ENCODE assay signal across 29 cellular contexts in the genomic region with DNA sequence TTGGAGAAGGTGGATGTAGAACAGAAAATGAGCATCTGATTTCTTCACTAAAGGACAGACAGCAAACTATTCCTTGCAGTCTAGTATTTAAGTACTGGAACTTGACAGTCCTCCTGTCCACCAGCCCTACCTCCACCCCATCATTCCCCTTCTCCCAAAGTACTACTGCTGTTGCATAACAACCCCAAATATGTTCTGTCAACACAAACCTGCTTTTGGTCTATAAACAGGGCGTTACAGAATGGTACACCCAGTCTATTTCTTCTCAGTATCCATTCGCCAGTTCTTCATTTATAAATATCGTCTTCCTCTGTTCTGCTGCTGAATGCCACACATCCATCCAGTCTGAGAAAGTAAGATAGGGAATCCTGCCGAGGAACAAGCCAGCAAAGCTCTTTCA. TPM values are rescaled to one million over a fixed set of nuclear protein-coding genes. Genes with fewer than 3 reads are reported as not detected.
DNase-seq lines count a peak whose midpoint lies in the region; ATAC-seq, FAIRE-seq and TF ChIP-seq lines count a peak whose summit lies in the region.
"Had no signal": no experiment of that assay in that cellular context is flagged by ENCODE, and none has a peak within 500 bp of the region (broad histone marks: within the 10 kb centered on the region; RNA-seq: fewer than 3 reads in every experiment).

No MANE protein-coding gene starts in this region.

- 43% methylated on average over 4 of the region's 4 CpGs for WGBS in liver
- 97% methylated on average over 4 of the region's 4 CpGs for WGBS in HepG2 (ENCODE audit: low lambda C conversion rate)
- WGBS in right lobe of liver (ENCODE audit: insufficient coverage, low coverage, low lambda C conversion rate, missing lambda C conversion rate) = 46% methylated on average over 4 of the region's 4 CpGs

- H3K27me3 ChIP-seq in liver (ENCODE audit: control insufficient read depth in 4 of 4, insufficient read depth in 4 of 4, low read length in 3 of 4) (no peaks in the 10 kb centered on the region), HepG2 (ENCODE audit: control insufficient read depth in 1 of 2, insufficient read depth in 2 of 2, low read length in 2 of 2) (no peaks in the 10 kb centered on the region), right lobe of liver (no peaks in the 10 kb centered on the region), left lung (no peaks in the 10 kb centered on the region)
- H3K27me3 ChIP-seq: BE2C, BLaER1 had no signal

- peak overlapping the region in 4 of 6 donors; percentile 10 to 57 (median 40) for H3K27ac Mint-ChIP-seq in immature natural killer cell
- H3K27ac Mint-ChIP-seq: CD14-positive monocyte had no signal

- FAIRE-seq in HepG2 (lab: Jason Lieb, UNC) (no peak), kidney (lab: Jason Lieb, UNC) (no peak)
- FAIRE-seq: A204.1, GM12878, GM12892, GM18507 had no signal

- intact Hi-C loops in HepG2 (cut with micrococcal nuclease; ENCODE audit: unreplicated experiment) = no loop called here
- intact Hi-C loops in right lobe of liver (cut with DNase I) = no loop called here
- intact Hi-C loops in left lung (cut with DNase I) = no loop called here
- intact Hi-C loops in kidney (cut with DNase I) = no loop called here

- H3K27ac ChIP-seq in liver (ENCODE audit: low read depth in 1 of 2, low read length in 2 of 2) = peak overlapping the region; percentile 47 to 70
- no peak overlapping the region for H3K27ac ChIP-seq in HepG2 (ENCODE audit: extremely low read length, insufficient read depth, low read length)
- H3K27ac ChIP-seq in right lobe of liver = peak overlapping the region in 2 of 3 donors; percentile 77 to 93
- H3K27ac ChIP-seq in left lung = no peak overlapping the region
- no peak overlapping the region for H3K27ac ChIP-seq in kidney (ENCODE audit: low read depth in 2 of 2, low read length in 2 of 2)
- H3K27ac ChIP-seq: BLaER1 had no signal

- H3K9me3 Mint-ChIP-seq in immature natural killer cell = no peaks in the 10 kb centered on the region
- H3K9me3 Mint-ChIP-seq: CD14-positive monocyte; CD4-positive, alpha-beta memory T cell; CD4-positive, CD25-positive, alpha-beta regulatory T cell; CD8-positive, alpha-beta memory T cell had no signal

- TF ChIP-seq RAD21 in liver (IDR thresholded peaks at IDR 0.05) (peak in 1 of 2 donors; percentile 25), HepG2 (CRISPR knock-in tag; IDR thresholded peaks at IDR 0.05) (no peak)

- no TSS peak for BruUV-seq in HepG2 (replicated peaks; lab: Mats Ljungman, UMichigan)

- in situ Hi-C loops in HepG2 (cut with HindIII; ENCODE audit: extremely low pct_ligation_motif_present, low pct_unique_long_range_greater_than_20kb) = no loop called here

- POLR2A ChIA-PET in HepG2 (lab: Yijun Ruan, JAX) = no interaction called here

- CTCF ChIA-PET in HepG2 (lab: Yijun Ruan, JAX; ENCODE audit: low intra/inter-chr PET ratio, low total read pairs) = no interaction called here

- ATAC-seq in HepG2 (no peak), right lobe of liver (peak; percentile 47 to 83 (median 68)), left lung (no peak)
- ATAC-seq: GM12878 had no signal

- no peak for TF ChIP-seq POLR2A in HepG2 (IDR thresholded peaks at IDR 0.05; ENCODE audit: insufficient read depth in 1 of 2, low read depth in 2 of 2, low read length in 2 of 2)
- no peak for TF ChIP-seq POLR2A in right lobe of liver (IDR thresholded peaks at IDR 0.05)

- peaks cover 3 to 15% (median 10%) of the 10 kb centered on the region in 3 donors for H3K27me3 Mint-ChIP-seq in immature natural killer cell (ENCODE audit: low read depth in 3 of 3)
- H3K27me3 Mint-ChIP-seq: CD4-positive, alpha-beta memory T cell; CD4-positive, CD25-positive, alpha-beta regulatory T cell; CD8-positive, alpha-beta memory T cell had no signal

- H3K36me3 Mint-ChIP-seq in immature natural killer cell = peaks cover 17 to 80% (median 45%) of the 10 kb centered on the region in 3 donors

- peaks cover 2 to 3% of the 10 kb centered on the region in 2 donors for H3K4me1 Mint-ChIP-seq in immature natural killer cell

- no peaks in the 10 kb centered on the region for H3K79me2 ChIP-seq in HepG2 (ENCODE audit: insufficient read depth, low read length)

- H3K4me1 ChIP-seq in liver (ENCODE audit: control insufficient read depth in 4 of 4, insufficient read depth in 4 of 4, low read length in 3 of 4) (peaks cover 9 to 36% (median 27%) of the 10 kb centered on the region in 4 donors), HepG2 (ENCODE audit: insufficient read depth, low read length) (peaks cover 11% of the 10 kb centered on the region), right lobe of liver (peaks cover 0 to 43% (median 14%) of the 10 kb centered on the region in 4 donors), left lung (peaks cover 0 to under 1% of the 10 kb centered on the region in 2 donors), kidney (ENCODE audit: control insufficient read depth in 1 of 2, insufficient read depth in 1 of 2, low read depth in 1 of 2, low read length in 2 of 2) (peaks cover 0 to 11% of the 10 kb centered on the region in 2 donors)
- H3K4me1 ChIP-seq: BE2C had no signal

- H3K4me2 ChIP-seq in HepG2 (ENCODE audit: low read depth, low read length) = no peak overlapping the region
- H3K4me2 ChIP-seq: BLaER1 had no signal

- H3K9ac ChIP-seq in liver (ENCODE audit: low read depth in 1 of 2, low read length in 2 of 2) (no peak overlapping the region), HepG2 (ENCODE audit: insufficient read depth, low read depth, low read length) (no peak overlapping the region), kidney (ENCODE audit: low read length in 2 of 2) (no peak overlapping the region)
- H3K9ac ChIP-seq: BLaER1 had no signal

- no peak for DNase-seq in HepG2 (ENCODE audit: low spot score)
- DNase-seq in immature natural killer cell = no peak
- DNase-seq in right lobe of liver = no peak
- no peak for DNase-seq in NCI-H1105 treated with DMSO at 0.1 percent for 48 hours (lab: John Stamatoyannopoulos, UW)
- no peak for DNase-seq in left lung
- DNase-seq in kidney = no peak
- DNase-seq: 8988T; ACHN; BE2C; C1 segment of cervical spinal cord; CD4-positive, alpha-beta memory T cell; CD4-positive, CD25-positive, alpha-beta regulatory T cell; CD8-positive, alpha-beta memory T cell; COR-L47; DMS 273 treated with DMSO at 0.1 percent for 48 hours; DMS153; DMS53; DMS79; DND-41; EL; GDM1 had no signal

- TF ChIP-seq EP300 in HepG2 (IDR thresholded peaks at IDR 0.05; ENCODE audit: low read depth in 2 of 2, low read length in 2 of 2) = no peak
- TF ChIP-seq EP300 in HepG2 (CRISPR knock-in tag; IDR thresholded peaks at IDR 0.05; ENCODE audit: borderline replicate concordance) = no peak

- no peak overlapping the region for H2AFZ ChIP-seq in HepG2 (ENCODE audit: low read length)

- H3K4me3 ChIP-seq in liver (ENCODE audit: low read depth in 1 of 3, low read length in 3 of 3) (no peak overlapping the region), HepG2 (replicated peaks in 1 of 3; ENCODE audit: insufficient read depth in 1 of 3, low read depth in 2 of 3, low read length in 3 of 3) (no peak overlapping the region), right lobe of liver (no peak overlapping the region), left lung (no peak overlapping the region), kidney (ENCODE audit: low read length in 2 of 2) (no peak overlapping the region)
- H3K4me3 ChIP-seq: BLaER1, GM12878 had no signal

- H3K36me3 ChIP-seq in liver (ENCODE audit: control insufficient read depth in 4 of 4, insufficient read depth in 3 of 4, low read depth in 1 of 4, low read length in 3 of 4) = peaks cover 7 to 52% (median 40%) of the 10 kb centered on the region in 4 donors
- peaks cover 48 to 88% of the 10 kb centered on the region in 2 experiments for H3K36me3 ChIP-seq in HepG2 (replicated peaks in 1 of 2; ENCODE audit: control insufficient read depth in 1 of 2, insufficient read depth in 2 of 2, low read length in 2 of 2)
- peaks cover 7 to 48% (median 16%) of the 10 kb centered on the region in 4 donors for H3K36me3 ChIP-seq in right lobe of liver
- H3K36me3 ChIP-seq in left lung = peaks cover 0 to 100% of the 10 kb centered on the region in 2 donors
- H3K36me3 ChIP-seq in kidney (ENCODE audit: control insufficient read depth in 1 of 2, insufficient read depth in 2 of 2, low read length in 2 of 2) = peaks cover 56 to 66% of the 10 kb centered on the region in 2 donors

- H4K20me1 ChIP-seq in HepG2 (ENCODE audit: insufficient read depth, low read length) = no peaks in the 10 kb centered on the region

- no peak overlapping the region for H3K4me3 Mint-ChIP-seq in immature natural killer cell
- H3K4me3 Mint-ChIP-seq: CD14-positive monocyte; CD4-positive, alpha-beta memory T cell; CD4-positive, CD25-positive, alpha-beta regulatory T cell; CD8-positive, alpha-beta memory T cell had no signal

- TF ChIP-seq CTCF in liver (IDR thresholded peaks at IDR 0.05; ENCODE audit: low read depth, low read length, missing input control) (no peak), HepG2 (CRISPR knock-in tag; IDR thresholded peaks at IDR 0.05) (no peak), right lobe of liver (IDR thresholded peaks at IDR 0.05) (no peak), left lung (IDR thresholded peaks at IDR 0.05) (no peak), kidney (IDR thresholded peaks at IDR 0.05; ENCODE audit: borderline replicate concordance, extremely low read depth, insufficient read depth) (no peak)

- H3K9me3 ChIP-seq in liver (ENCODE audit: control insufficient read depth in 4 of 4, low read length in 3 of 4) (no peaks in the 10 kb centered on the region), HepG2 (ENCODE audit: low read length) (no peaks in the 10 kb centered on the region), right lobe of liver (no peaks in the 10 kb centered on the region), left lung (no peaks in the 10 kb centered on the region), kidney (ENCODE audit: control insufficient read depth in 1 of 2, low read length in 2 of 2) (no peaks in the 10 kb centered on the region)
- H3K9me3 ChIP-seq: BE2C, BLaER1 had no signal

RNA-seq across cellular contexts. Expression of gene SLC22A1, which starts 27.7 kb away (rescaled TPM):
- total RNA-seq in liver (100 to 1,000 TPM in 1 of 2 donors, under 1 TPM in 1; 0.79 to 407 TPM), HepG2 (2016; rRNA removed; fragmentation: Illumina TruSeq; extraction: Trizol) (0.32 and 0.80 TPM in 2 replicates), right lobe of liver (1,000 to 10,000 TPM in 3 of 6 experiments, 100 to 1,000 TPM in 3; 190 to 1,656 (median 769) TPM), left lung (1 to 10 TPM in 1 of 2 donors, under 1 TPM in 1; 0.41 to 2.7 TPM), kidney (2.3 TPM)
- polyA plus RNA-seq in liver (1,000 to 10,000 TPM in 1 of 2 donors, 100 to 1,000 TPM in 1; 471 to 1,107 TPM), HepG2 (2011; rRNA removed) (0.82 and 0.87 TPM in 2 replicates), immature natural killer cell (1 to 10 TPM in 1 of 3 donors, under 1 TPM in 1, not detected in 1; 0.44 to 2.1 TPM), kidney (ENCODE audit: insufficient read depth, low read depth, low replicate concordance) (1.4 TPM)
- 0.71 and 0.81 TPM in 2 replicates for total RNA-seq in HepG2 (2016; cell fraction: cytosol; rRNA removed; fragmentation: Illumina TruSeq; extraction: Trizol; ENCODE audit: low read depth)
- 1.5 and 1.6 TPM in 2 replicates for total RNA-seq in HepG2 (2016; cell fraction: insoluble cytoplasmic fraction; rRNA removed; fragmentation: Illumina TruSeq; extraction: Trizol)
- total RNA-seq in HepG2 (2016; cell fraction: membrane; rRNA removed; fragmentation: Illumina TruSeq; extraction: Trizol) = 1.0 and 1.9 TPM in 2 replicates
- total RNA-seq in HepG2 (2016; cell fraction: nucleus; rRNA removed; fragmentation: Illumina TruSeq; extraction: Trizol) = 3.6 and 3.7 TPM in 2 replicates
- 0.32 and 0.38 TPM in 2 replicates for polyA plus RNA-seq in HepG2 (2011; cell fraction: cytosol; rRNA removed)
- polyA plus RNA-seq in HepG2 (2011; cell fraction: nucleus; rRNA removed) = 3.3 and 4.4 TPM in 2 replicates
- polyA plus RNA-seq in HepG2 (2012) = 0.80 and 2.9 TPM in 2 replicates
- 0.35 and 1.7 TPM in 2 replicates for polyA plus RNA-seq in HepG2 (2016; cell fraction: cytosol; fragmentation: Illumina TruSeq; extraction: Trizol; ENCODE audit: low read depth)
- polyA plus RNA-seq in HepG2 (2016; cell fraction: insoluble cytoplasmic fraction; fragmentation: Illumina TruSeq; extraction: Trizol; ENCODE audit: low read depth) = 0.33 and 1.2 TPM in 2 replicates
- 0.64 and 1.2 TPM in 2 replicates for polyA plus RNA-seq in HepG2 (2016; cell fraction: membrane; fragmentation: Illumina TruSeq; extraction: Trizol; ENCODE audit: low read depth)
- 4.3 and 5.2 TPM in 2 replicates for polyA plus RNA-seq in HepG2 (2016; cell fraction: nucleus; fragmentation: Illumina TruSeq; extraction: Trizol; ENCODE audit: insufficient read depth, low read depth)
- polyA minus RNA-seq in HepG2 (2011; rRNA and poly(A)+ RNA removed; ENCODE audit: low replicate concordance) = 1.3 and 7.3 TPM in 2 replicates
- polyA minus RNA-seq in HepG2 (2011; cell fraction: cytosol; rRNA and poly(A)+ RNA removed) = 0.40 TPM in 1 of 2 replicates, not detected in the other
- polyA minus RNA-seq in HepG2 (2011; cell fraction: nucleus; rRNA and poly(A)+ RNA removed) = 7.7 and 8.6 TPM in 2 replicates
- total RNA-seq: G401 had no signal
- polyA plus RNA-seq: CD4-positive, CD25-positive, alpha-beta regulatory T cell had no signal

Comparison
In these comparisons a context has a peak if more than half of its experiments do, and no peak if none do; other contexts are left out.
1. H3K27ac ChIP-seq: peak in liver (2 of 2) and right lobe of liver (2 of 3); none in HepG2 (single experiment), left lung (0 of 2) and kidney (0 of 2).
2. ATAC-seq: peak in right lobe of liver (4 of 4); none in HepG2 (single experiment) and left lung (single experiment).